Comparison of ENCODE assay signal across 17 cellular contexts in genomic region chr6:160951187-160952030, GRCh38. TPM values are rescaled to one million over a fixed set of nuclear protein-coding genes. Genes with fewer than 3 reads are reported as not detected.
DNase-seq lines count a peak whose midpoint lies in the region; ATAC-seq, FAIRE-seq and TF ChIP-seq lines count a peak whose summit lies in the region.
"Had no signal": no experiment of that assay in that cellular context is flagged by ENCODE, and none has a peak within 500 bp of the region (broad histone marks: within the 10 kb centered on the region; RNA-seq: fewer than 3 reads in every experiment).

No MANE protein-coding gene starts in this region.

- no peaks in the 10 kb centered on the region for H3K36me3 ChIP-seq in HEK293 (ENCODE audit: control insufficient read depth in 2 of 2, insufficient read depth in 1 of 2, low read length in 2 of 2)
- no peaks in the 10 kb centered on the region for H3K36me3 ChIP-seq in astrocyte (ENCODE audit: insufficient read depth, low read length)
- no peaks in the 10 kb centered on the region for H3K36me3 ChIP-seq in prostate gland
- H3K36me3 ChIP-seq: BE2C had no signal

- 85% methylated on average over 13 of the region's 13 CpGs for WGBS in prostate gland

- 0 out of 2 replicates have a peak, but pooled peaks cover 4% of the 10 kb centered on the region for H3K4me1 ChIP-seq in HEK293 (ENCODE audit: control insufficient read depth, insufficient read depth, low read length)
- peaks cover 7% of the 10 kb centered on the region for H3K4me1 ChIP-seq in astrocyte (ENCODE audit: insufficient read depth, low read length)
- H3K4me1 ChIP-seq in foreskin keratinocyte, result peaks cover 12% of the 10 kb centered on the region
- H3K4me1 ChIP-seq in prostate gland (replicated peaks), result no peaks in the 10 kb centered on the region
- H3K4me1 ChIP-seq: BE2C had no signal

- DNase-seq in astrocyte (ENCODE audit: low read depth) (no peak), foreskin keratinocyte (no peak), prostate gland (ENCODE audit: low spot score) (no peak), cerebellar cortex (ENCODE audit: low spot score) (no peak), NCI-H345 treated with DMSO at 0.1 percent for 48 hours (lab: John Stamatoyannopoulos, UW; ENCODE audit: unreplicated experiment) (no peak)
- DNase-seq: BE2C; CD8-positive, alpha-beta T cell; GF-D8; KBM-7; NCI-H1092; NCI-H187; NCI-H2171; NCI-H774; Right ventricle myocardium superior had no signal

- no peak overlapping the region for H3K27ac ChIP-seq in HEK293 (ENCODE audit: extremely low read depth, low read depth, low read length)
- H3K27ac ChIP-seq in astrocyte (ENCODE audit: low read depth, low read length), result peak overlapping the region; percentile 27
- peak overlapping the region; percentile 40 for H3K27ac ChIP-seq in foreskin keratinocyte
- H3K27ac ChIP-seq in prostate gland, result peak overlapping the region; percentile 31 to 75

- H3K4me3 Mint-ChIP-seq in astrocyte (ENCODE audit: unreplicated experiment), result no peak overlapping the region
- H3K4me3 Mint-ChIP-seq: CD8-positive, alpha-beta T cell had no signal

- H3K9me3 ChIP-seq in HEK293 (ENCODE audit: control insufficient read depth, insufficient read depth, low read depth, low read length) (no peaks in the 10 kb centered on the region), astrocyte (ENCODE audit: insufficient read depth, low read depth, low read length) (no peaks in the 10 kb centered on the region), prostate gland (no peaks in the 10 kb centered on the region)
- H3K9me3 ChIP-seq: BE2C had no signal

- TF ChIP-seq CTCF in HEK293 (tag by site-specific recombination; IDR thresholded peaks at IDR 0.05), result no peak
- TF ChIP-seq CTCF in astrocyte (IDR thresholded peaks at IDR 0.05; ENCODE audit: insufficient read depth, low read depth, low read length), result no peak
- no peak for TF ChIP-seq CTCF in foreskin keratinocyte (conservative IDR thresholded peaks at IDR 0.05)
- TF ChIP-seq CTCF in prostate gland (IDR thresholded peaks at IDR 0.05), result no peak

- TF ChIP-seq POLR2A in prostate gland (IDR thresholded peaks at IDR 0.05), result no peak

- H3K4me3 ChIP-seq in HEK293 (ENCODE audit: low read depth, low read length) (no peak overlapping the region), astrocyte (ENCODE audit: insufficient read depth, low read depth, low read length) (no peak overlapping the region), prostate gland (no peak overlapping the region)

- H3K27me3 ChIP-seq in astrocyte (ENCODE audit: insufficient read depth, low read length) (no peaks in the 10 kb centered on the region), foreskin keratinocyte (no peaks in the 10 kb centered on the region), prostate gland (replicated peaks; ENCODE audit: insufficient read depth) (no peaks in the 10 kb centered on the region)
- H3K27me3 ChIP-seq: BE2C had no signal

- H3K79me2 ChIP-seq in astrocyte (ENCODE audit: insufficient read depth, low read length), result no peaks in the 10 kb centered on the region

- no peaks in the 10 kb centered on the region for H3K9me3 Mint-ChIP-seq in astrocyte (ENCODE audit: unreplicated experiment)

- H3K9ac ChIP-seq in astrocyte (ENCODE audit: low read length), result peak overlapping the region; percentile 8

- no peaks in the 10 kb centered on the region for H3K27me3 Mint-ChIP-seq in astrocyte (ENCODE audit: low read depth, unreplicated experiment)

- POLR2A ChIA-PET in HEK293 (lab: Yijun Ruan, JAX), result no interaction called here

- H3K4me1 Mint-ChIP-seq in astrocyte (ENCODE audit: low read depth, unreplicated experiment), result peaks cover 7% of the 10 kb centered on the region

- no peaks in the 10 kb centered on the region for H3K36me3 Mint-ChIP-seq in astrocyte (ENCODE audit: low read depth, unreplicated experiment)
- H3K36me3 Mint-ChIP-seq: CD8-positive, alpha-beta T cell had no signal

- FAIRE-seq in astrocyte (lab: Jason Lieb, UNC), result no peak
- FAIRE-seq: HTR-8/SVneo had no signal

- CTCF ChIA-PET in HEK293 (lab: Yijun Ruan, JAX), result interaction anchor here (0.6 to 1.9 kb wide), 4 partner anchors 23 to 434 kb away, joined by 3 to 7 read pairs (median 4); no protein-coding TSS in a partner anchor

- H3K4me2 ChIP-seq in astrocyte (ENCODE audit: low read length), result no peak overlapping the region

- H3K27ac Mint-ChIP-seq in astrocyte (ENCODE audit: unreplicated experiment), result peak overlapping the region; percentile 35
- H3K27ac Mint-ChIP-seq: CD8-positive, alpha-beta T cell had no signal

- intact Hi-C loops in prostate gland (cut with DNase I), result no loop called here

- no peaks in the 10 kb centered on the region for H4K20me1 ChIP-seq in astrocyte (ENCODE audit: insufficient read depth, low read length)

- ATAC-seq in foreskin keratinocyte, result no peak
- ATAC-seq in HG03139 (IDR thresholded peaks at IDR 0.05; ENCODE audit: unreplicated experiment), result no peak
- ATAC-seq: CD8-positive, alpha-beta T cell had no signal

- H2AFZ ChIP-seq in astrocyte (ENCODE audit: low read depth, low read length), result no peak overlapping the region

TF ChIP-seq in HEK293, 187 proteins besides CTCF, POLR2A, EP300 and RAD21:
- TF ChIP-seq TSHZ1 (tag by site-specific recombination; IDR thresholded peaks at IDR 0.05; ENCODE audit: borderline replicate concordance), result no peak
- TF ChIP-seq ZNF174 (tag by site-specific recombination; IDR thresholded peaks at IDR 0.05), result no peak
- 0 out of 2 replicates have a peak, but pooled peaks have one; percentile 11 for TF ChIP-seq ZFHX2 (tag by site-specific recombination; conservative IDR thresholded peaks at IDR 0.05)
- no peak for TF ChIP-seq ZNF624 (tag by site-specific recombination; IDR thresholded peaks at IDR 0.05)
- TF ChIP-seq ZNF350 (tag by site-specific recombination; IDR thresholded peaks at IDR 0.05), result no peak
- TF ChIP-seq PRDM4 (tag by site-specific recombination; IDR thresholded peaks at IDR 0.05), result no peak

RNA-seq across cellular contexts. Expression of gene MAP3K4, which starts 40.2 kb away (rescaled TPM):
- total RNA-seq in astrocyte (20.3 and 22.1 TPM in 2 replicates), foreskin keratinocyte (25.0 and 26.1 TPM in 2 replicates), prostate gland (10 to 100 TPM; 26.2 to 59.2 TPM)
- polyA plus RNA-seq in foreskin keratinocyte, result 9.7 and 11.7 TPM in 2 replicates
